In genomic region chr17:75840779-75841123, GRCh38 we compare ENCODE assay signal across 22 cellular contexts.
"Had no signal": no experiment of that assay in that cellular context is flagged by ENCODE, and none has a peak within 500 bp of the region (broad histone marks: within the 10 kb centered on the region; RNA-seq: fewer than 3 reads in every experiment).

No MANE protein-coding gene starts in this region.

- H3K9me3 Mint-ChIP-seq: activated naive CD4-positive, alpha-beta T cell treated with anti-CD3 and anti-CD28 coated beads, Interleukin-2, amount 50 U/mL, for 72 hours; central memory CD8-positive, alpha-beta T cell; dendritic cell treated with granulocyte-macrophage colony-stimulating factor and Interleukin-4, amounts not matched to agents 40 ng/mL and 50 ng/mL, for 4 days; nephron; T-cell had no signal

- DNase-seq: activated CD4-positive, alpha-beta T cell treated with anti-CD3 and anti-CD28 coated beads for 48 hours; activated CD4-positive, alpha-beta T cell treated with anti-CD3 and anti-CD28 coated beads, Interleukin-2, amount 50 U/mL, for 48 hours; activated gamma-delta T cell; anterior cingulate cortex; mesendoderm; ovary; right lobe of liver; stimulated activated CD4-positive, alpha-beta T cell treated with anti-CD3 and anti-CD28 coated beads, Interleukin-12 subunit alpha, Interleukin-12 subunit beta, amount 100 ng/mL, for 4 hours; stimulated activated CD4-positive, alpha-beta T cell treated with anti-CD3 and anti-CD28 coated beads, Interleukin-4, amount 100 ng/mL, for 1 hour; stimulated activated naive CD8-positive, alpha-beta T cell treated with anti-CD3 and anti-CD28 coated beads, Interleukin-15, Interleukin-2, amounts not matched to agents 100 U/mL and 50 U/mL, for 24 hours; T-cell; testis; transverse colon had no signal

- H3K27me3 Mint-ChIP-seq: central memory CD8-positive, alpha-beta T cell; dendritic cell treated with granulocyte-macrophage colony-stimulating factor and Interleukin-4, amounts not matched to agents 40 ng/mL and 50 ng/mL, for 4 days; progenitor cell of endocrine pancreas; T-cell had no signal

- H3K4me3 Mint-ChIP-seq: central memory CD8-positive, alpha-beta T cell; dendritic cell treated with granulocyte-macrophage colony-stimulating factor and Interleukin-4, amounts not matched to agents 40 ng/mL and 50 ng/mL, for 4 days; nephron; T-cell had no signal

- H3K9me3 ChIP-seq: esophagus muscularis mucosa, left lung, ovary, right lobe of liver, testis, transverse colon had no signal

- H3K36me3 ChIP-seq: ovary, right lobe of liver, transverse colon had no signal

- H3K27ac Mint-ChIP-seq: dendritic cell treated with granulocyte-macrophage colony-stimulating factor and Interleukin-4, amounts not matched to agents 40 ng/mL and 50 ng/mL, for 4 days; nephron; progenitor cell of endocrine pancreas; T-cell had no signal

- H3K4me3 ChIP-seq: esophagus muscularis mucosa, left lung, lung, ovary, right lobe of liver, skin epidermis, testis, transverse colon had no signal

- ATAC-seq: activated naive CD4-positive, alpha-beta T cell treated with anti-CD3 and anti-CD28 coated beads, Interleukin-2, amount 50 U/mL, for 72 hours; left lung; right lobe of liver; stimulated activated naive CD8-positive, alpha-beta T cell treated with anti-CD3 and anti-CD28 coated beads, Interleukin-15, Interleukin-2, amounts not matched to agents 100 U/mL and 50 U/mL, for 24 hours; T-cell had no signal

- H3K27ac ChIP-seq: esophagus muscularis mucosa, left lung, ovary, right lobe of liver, skin epidermis, testis, transverse colon had no signal

- H3K36me3 Mint-ChIP-seq: activated naive CD4-positive, alpha-beta T cell treated with anti-CD3 and anti-CD28 coated beads, Interleukin-2, amount 50 U/mL, for 72 hours had no signal

- H3K27me3 ChIP-seq: esophagus muscularis mucosa, left lung, ovary, right lobe of liver, testis, transverse colon had no signal
